8 cellular contexts compared by ENCODE assay signal in genomic region chr2:156342252-156343095, GRCh38.
DNase-seq lines count a peak whose midpoint lies in the region; ATAC-seq and TF ChIP-seq lines count a peak whose summit lies in the region.

No MANE protein-coding gene starts in this region.

- DNase-seq in AG09309 (ENCODE audit: low read depth) = peak; percentile 83
- peak; percentile 60 for DNase-seq in NCI-H345 treated with DMSO at 0.1 percent for 48 hours (lab: John Stamatoyannopoulos, UW; ENCODE audit: unreplicated experiment)
- peak; percentile 88 to 90 for DNase-seq in activated CD4-positive, alpha-beta T cell treated with anti-CD3 and anti-CD28 coated beads for 4 hours
- DNase-seq in left kidney (ENCODE audit: low read depth, low spot score) = peak; percentile 96
- DNase-seq in stimulated activated CD4-positive, alpha-beta T cell treated with anti-CD3 and anti-CD28 coated beads, Interleukin-1b, Interleukin-23, amount 100 ng/mL, for 4 hours (ENCODE audit: low read depth in 2 of 2) = peak; percentile 77 to 78

- TF ChIP-seq CTCF in AG09309 (IDR thresholded peaks at IDR 0.05; ENCODE audit: control insufficient read depth, insufficient read depth, low read depth, low read length, missing control alignments) = no peak

- ATAC-seq in GM19023 (IDR thresholded peaks at IDR 0.05; ENCODE audit: unreplicated experiment) = peak; percentile 60
- ATAC-seq in HG03175 (IDR thresholded peaks at IDR 0.05; ENCODE audit: unreplicated experiment) = peak; percentile 55

- peak overlapping the region; percentile 90 for H3K4me3 ChIP-seq in AG09309 (ENCODE audit: control insufficient read depth, low read depth, low read length)

- peak overlapping the region; percentile 99 for H3K27ac ChIP-seq in cingulate gyrus (ENCODE audit: low read depth, low read length)

Comparison
In these comparisons a context has a peak if more than half of its experiments do, and no peak if none do; other contexts are left out.
1. Peak in every context shown above with its lines: DNase-seq, ATAC-seq, H3K4me3 ChIP-seq and H3K27ac ChIP-seq.